Comparison of ENCODE assay signal across 12 cellular contexts in genomic region chr1:171913385-171913784, GRCh38.
A peak's percentile ranks its signal among the peaks of the same experiment; 100 is the strongest.
DNase-seq lines count a peak whose midpoint lies in the region; ATAC-seq and TF ChIP-seq lines count a peak whose summit lies in the region.
"Had no signal": no experiment of that assay in that cellular context is flagged by ENCODE, and none has a peak within 500 bp of the region (broad histone marks: within the 10 kb centered on the region; RNA-seq: fewer than 3 reads in every experiment).

No MANE protein-coding gene starts in this region.

- in situ Hi-C loops in astrocyte of the spinal cord (cut with HindIII; ENCODE audit: low sequenced_read_pairs), result no loop called here

- ATAC-seq in HG03378 (IDR thresholded peaks at IDR 0.05; ENCODE audit: unreplicated experiment), result no peak
- ATAC-seq: activated CD8-positive, alpha-beta memory T cell treated with anti-CD3 and anti-CD28 coated beads, Interleukin-2, amount 10 ng/mL, durations not matched to agents 7 days and 5 days; left lobe of liver had no signal

- no peak for TF ChIP-seq POLR2A in uterus (IDR thresholded peaks at IDR 0.05)

- no peak for TF ChIP-seq CTCF in astrocyte of the spinal cord (IDR thresholded peaks at IDR 0.05; ENCODE audit: low read depth, low read length)
- no peak for TF ChIP-seq CTCF in uterus (IDR thresholded peaks at IDR 0.05)

- no peak overlapping the region for H3K4me3 ChIP-seq in astrocyte of the spinal cord (ENCODE audit: low read depth, low read length)
- no peak overlapping the region for H3K4me3 ChIP-seq in uterus
- H3K4me3 ChIP-seq: tibial artery had no signal

- H3K4me1 ChIP-seq in uterus, result no peaks in the 10 kb centered on the region

- DNase-seq in NCI-H2081 (lab: John Stamatoyannopoulos, UW) (peak; percentile 13 to 33), NCI-H2081 treated with DMSO at 0.1 percent for 48 hours (lab: John Stamatoyannopoulos, UW) (no peak), astrocyte of the spinal cord (ENCODE audit: low read depth, low spot score) (peak; percentile 28), hippocampal formation (lab: John Stamatoyannopoulos, UW) (peak; percentile 14 to 41), GDM1 (lab: John Stamatoyannopoulos, UW) (no peak), uterus (no peak)
- DNase-seq: activated CD8-positive, alpha-beta memory T cell treated with anti-CD3 and anti-CD28 coated beads, Interleukin-2, amount 10 ng/mL, durations not matched to agents 7 days and 5 days; SW 1271; tibial artery had no signal

- no peaks in the 10 kb centered on the region for H3K36me3 ChIP-seq in uterus
- H3K36me3 ChIP-seq: tibial artery had no signal

- H3K27ac ChIP-seq in temporal lobe (ENCODE audit: low read depth, low read length) (peak overlapping the region; percentile 76), uterus (no peak overlapping the region)
- H3K27ac ChIP-seq: tibial artery had no signal

- H3K27me3 ChIP-seq in uterus, result no peaks in the 10 kb centered on the region
- H3K27me3 ChIP-seq: tibial artery had no signal

- H3K9me3 ChIP-seq in uterus, result no peaks in the 10 kb centered on the region
- H3K9me3 ChIP-seq: tibial artery had no signal

- intact Hi-C loops in uterus (cut with DNase I; ENCODE audit: low total_unique reads), result no loop called here

Comparison
In these comparisons a context has a peak if more than half of its experiments do, and no peak if none do; other contexts are left out.
1. DNase-seq: peak in NCI-H2081 (2 of 2), astrocyte of the spinal cord (single experiment) and hippocampal formation (2 of 2); none in NCI-H2081 treated with DMSO at 0.1 percent for 48 hours (single experiment), GDM1 (single experiment) and uterus (0 of 2).